Comparison of ENCODE assay signal across 2 cellular contexts in genomic region chr6:12246900-12247299, GRCh38.
TF ChIP-seq lines count a peak whose summit lies in the region.

No MANE protein-coding gene starts in this region.

TF ChIP-seq in IMR-90, 13 proteins besides CTCF, POLR2A, EP300 and RAD21:
- TF ChIP-seq MAFK (IDR thresholded peaks at IDR 0.05; ENCODE audit: low read depth, low read length) = no peak
- TF ChIP-seq CEBPB (IDR thresholded peaks at IDR 0.05; ENCODE audit: low read depth, low read length) = no peak
- no peak for TF ChIP-seq RCOR1 (IDR thresholded peaks at IDR 0.05; ENCODE audit: insufficient replicate concordance, low read length)
- no peak for TF ChIP-seq NFE2L2 (IDR thresholded peaks at IDR 0.05; ENCODE audit: low read depth, low read length)
- TF ChIP-seq MXI1 (IDR thresholded peaks at IDR 0.05; ENCODE audit: borderline replicate concordance, low read depth, low read length) = no peak
- TF ChIP-seq BHLHE40 (IDR thresholded peaks at IDR 0.05; ENCODE audit: low read depth, low read length) = no peak
- TF ChIP-seq ELK1 (IDR thresholded peaks at IDR 0.05; ENCODE audit: borderline replicate concordance, low read depth, low read length) = no peak
- no peak for TF ChIP-seq SMC3 (IDR thresholded peaks at IDR 0.05; ENCODE audit: low read depth, low read length)
- TF ChIP-seq FOS (IDR thresholded peaks at IDR 0.05; ENCODE audit: low read depth, low read length) = no peak
- TF ChIP-seq MAZ (IDR thresholded peaks at IDR 0.05; ENCODE audit: borderline replicate concordance, low read depth, low read length) = no peak
- no peak for TF ChIP-seq RFX5 (IDR thresholded peaks at IDR 0.05; ENCODE audit: low read depth, low read length)
- TF ChIP-seq USF2 (IDR thresholded peaks at IDR 0.05; ENCODE audit: low read depth, low read length) = no peak
- no peak for TF ChIP-seq CHD1 (IDR thresholded peaks at IDR 0.05; ENCODE audit: low read depth, low read length)

TF ChIP-seq in neural cell, 6 proteins besides CTCF, POLR2A, EP300 and RAD21:
- no peak for TF ChIP-seq REST (IDR thresholded peaks at IDR 0.05; ENCODE audit: borderline replicate concordance)
- no peak for TF ChIP-seq MXI1 (conservative IDR thresholded peaks at IDR 0.05; ENCODE audit: poor library complexity, severe bottlenecking)
